ENCODE assay signal across 8 cellular contexts in the genomic region with DNA sequence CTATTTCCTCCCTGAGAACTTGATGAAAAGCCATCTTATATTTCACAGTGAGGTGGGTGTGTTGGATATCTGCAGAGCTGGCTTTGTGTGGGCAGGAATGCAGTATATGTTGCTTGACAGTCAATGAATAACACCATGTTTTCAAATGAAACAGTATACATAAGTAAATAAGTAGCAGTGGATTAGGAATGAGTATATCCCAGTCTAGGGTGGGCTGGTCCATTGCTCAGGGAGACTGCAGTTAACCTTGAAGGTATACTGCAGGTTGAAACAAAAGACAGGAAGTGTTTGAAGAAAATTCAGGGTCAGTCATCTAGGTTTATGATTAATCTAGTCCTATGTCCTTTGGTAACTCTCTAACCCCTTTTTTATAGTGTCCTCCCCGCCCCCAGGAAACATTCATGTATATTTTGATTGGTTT. TPM values are rescaled to one million over a fixed set of nuclear protein-coding genes. Genes with fewer than 3 reads are reported as not detected.
DNase-seq lines count a peak whose midpoint lies in the region; ATAC-seq, FAIRE-seq and TF ChIP-seq lines count a peak whose summit lies in the region.

No MANE protein-coding gene starts in this region.

- no peak overlapping the region for H2BK120ac ChIP-seq in mesenchymal stem cell (ENCODE audit: low read depth, low read length)

- H3K4ac ChIP-seq in mesenchymal stem cell (ENCODE audit: low read depth in 1 of 2, low read length in 2 of 2) = no peak overlapping the region

- no peak for ATAC-seq in Right ventricle myocardium superior (ENCODE audit: poor library complexity)
- ATAC-seq in K562 = no peak
- no peak for ATAC-seq in HG03571 (IDR thresholded peaks at IDR 0.05; ENCODE audit: unreplicated experiment)
- no peak for ATAC-seq in HG02623 (IDR thresholded peaks at IDR 0.05; ENCODE audit: unreplicated experiment)

- H3K9me3 ChIP-seq in left ventricle myocardium inferior (replicated peaks) (no peaks in the 10 kb centered on the region), K562 (replicated peaks; ENCODE audit: control insufficient read depth, insufficient read depth, low read depth, low read length) (no peaks in the 10 kb centered on the region), mesenchymal stem cell (ENCODE audit: control insufficient read depth, low read length) (no peaks in the 10 kb centered on the region)

- H3K4me2 ChIP-seq in K562 (ENCODE audit: insufficient read depth, low read length) (peak overlapping the region; percentile 86), mesenchymal stem cell (ENCODE audit: low read length, poor library complexity, severe bottlenecking) (peak overlapping the region; percentile 80)

- H4K8ac ChIP-seq in mesenchymal stem cell (ENCODE audit: low read length) = no peak overlapping the region

- H3K27me3 ChIP-seq in left ventricle myocardium inferior (ENCODE audit: low read depth) = no peaks in the 10 kb centered on the region
- peaks cover 3 to 8% of the 10 kb centered on the region in 2 experiments for H3K27me3 ChIP-seq in K562 (ENCODE audit: control insufficient read depth in 2 of 2, insufficient read depth in 2 of 2, low read length in 2 of 2)
- no peaks in the 10 kb centered on the region for H3K27me3 ChIP-seq in mesenchymal stem cell (ENCODE audit: control insufficient read depth in 1 of 2, insufficient read depth in 1 of 2, low read length in 2 of 2)

- no peak overlapping the region for H4K91ac ChIP-seq in mesenchymal stem cell (ENCODE audit: low read length)

- H3K4me3 ChIP-seq in left ventricle myocardium inferior (peak overlapping the region; percentile 91), K562 (peak overlapping the region; percentile 51), mesenchymal stem cell (ENCODE audit: insufficient read depth in 1 of 2, low read depth in 1 of 2, low read length in 2 of 2) (peak overlapping the region in 1 of 2 experiments; percentile 100)

- no peak for TF ChIP-seq RAD21 in K562 (CRISPR knock-in tag; conservative IDR thresholded peaks at IDR 0.05 in 1 of 2, IDR thresholded peaks at IDR 0.05 in 1 of 2)

- TF ChIP-seq POLR2A in K562 (conservative IDR thresholded peaks at IDR 0.05) = no peak

- H3K18ac ChIP-seq in mesenchymal stem cell (ENCODE audit: low read depth in 1 of 2, low read length in 2 of 2) = no peak overlapping the region

- no peak overlapping the region for H3K23ac ChIP-seq in mesenchymal stem cell (ENCODE audit: low read length in 2 of 2)

- H3K27ac ChIP-seq in left ventricle myocardium inferior (replicated peaks) (peak overlapping the region; percentile 93), K562 (ENCODE audit: extremely low read depth, low read depth, low read length) (no peak overlapping the region), mesenchymal stem cell (ENCODE audit: low read length, poor library complexity, severe bottlenecking) (peak overlapping the region; percentile 93)

- H4K20me1 ChIP-seq in K562 (replicated peaks; ENCODE audit: control insufficient read depth, insufficient read depth, low read length) = no peaks in the 10 kb centered on the region

- TF ChIP-seq CTCF in left ventricle myocardium inferior (IDR thresholded peaks at IDR 0.05; ENCODE audit: borderline replicate concordance) (no peak), K562 (IDR thresholded peaks at IDR 0.05 in 2 of 3, conservative IDR thresholded peaks at IDR 0.05 in 1 of 3; ENCODE audit: insufficient read depth in 2 of 3, low read depth in 1 of 3, low read length in 3 of 3) (no peak)

- no peak for FAIRE-seq in K562 (lab: Jason Lieb, UNC)

- H2BK5ac ChIP-seq in mesenchymal stem cell (ENCODE audit: low read depth, low read length, poor library complexity, severe bottlenecking) = no peak overlapping the region

- H2AFZ ChIP-seq in K562 (ENCODE audit: low read depth, low read length) = peak overlapping the region; percentile 93; the same call in 1 of the 2 replicates
- no peak overlapping the region for H2AFZ ChIP-seq in mesenchymal stem cell (ENCODE audit: low read depth, low read length)

- no peak overlapping the region for H3K14ac ChIP-seq in mesenchymal stem cell (ENCODE audit: low read length in 2 of 2)

- H2BK12ac ChIP-seq in mesenchymal stem cell (ENCODE audit: low read length in 2 of 2) = no peak overlapping the region

- CTCF ChIA-PET in K562 (lab: Yijun Ruan, JAX; ENCODE audit: low intra/inter-chr PET ratio) = no interaction called here

- POLR2A ChIA-PET in K562 (lab: Yijun Ruan, JAX) = interaction anchor here (1.0 to 1.3 kb wide), 2 partner anchors 14 to 65 kb away, joined by 4 to 6 read pairs; no protein-coding TSS in a partner anchor

- no peak overlapping the region for H2BK15ac ChIP-seq in mesenchymal stem cell (ENCODE audit: low read depth, poor library complexity, severe bottlenecking)

- H3K36me3 ChIP-seq in left ventricle myocardium inferior (no peaks in the 10 kb centered on the region), K562 (ENCODE audit: control insufficient read depth, insufficient read depth, low read length) (no peaks in the 10 kb centered on the region), mesenchymal stem cell (ENCODE audit: control insufficient read depth in 1 of 2, insufficient read depth in 2 of 2, low read depth in 1 of 2, low read length in 2 of 2) (no peaks in the 10 kb centered on the region)

- no peak for DNase-seq in left ventricle myocardium inferior
- DNase-seq in Right ventricle myocardium superior = no peak
- DNase-seq in K562 (ENCODE audit: extremely low read depth in 1 of 4, low spot score in 3 of 4) = no peak
- no peak for DNase-seq in mesenchymal stem cell
- DNase-seq in NCI-H1694 treated with DMSO at 0.1 percent for 48 hours (lab: John Stamatoyannopoulos, UW) = no peak
- DNase-seq in NCI-H2107 treated with DMSO at 0.1 percent for 48 hours (lab: John Stamatoyannopoulos, UW; ENCODE audit: unreplicated experiment) = no peak

- H3K9ac ChIP-seq in K562 (ENCODE audit: insufficient read depth in 1 of 2, low read depth in 2 of 2, low read length in 2 of 2) (no peak overlapping the region), mesenchymal stem cell (ENCODE audit: low read length) (peak overlapping the region; percentile 97)

- H3K79me1 ChIP-seq in mesenchymal stem cell (replicated peaks; ENCODE audit: low read length, poor library complexity, severe bottlenecking) = peaks cover 3% of the 10 kb centered on the region

- no TSS peak for BruUV-seq in K562 (replicated peaks; lab: Mats Ljungman, UMichigan)

- peak overlapping the region; percentile 9 for H2AK5ac ChIP-seq in mesenchymal stem cell (ENCODE audit: low read length, severe bottlenecking)

- in situ Hi-C loops in K562 (cut with MboI) = no loop called here

- no peak for TF ChIP-seq EP300 in K562 (IDR thresholded peaks at IDR 0.05; ENCODE audit: low read length)

- H3K9me1 ChIP-seq in K562 (ENCODE audit: control insufficient read depth, insufficient read depth, low read length) = no peaks in the 10 kb centered on the region

- 0% methylated on average over 1 of the region's 1 CpG for WGBS in K562 (ENCODE audit: insufficient coverage, low coverage, missing lambda C conversion rate)
- no CpG with 5 or more reads among the region's 1 CpG for WGBS in mesenchymal stem cell

- intact Hi-C loops in left ventricle myocardium inferior (cut with micrococcal nuclease) (loop anchor here (5.0 to 10.0 kb wide), 2 partner anchors 278 to 305 kb away; a partner anchor contains a TSS), Right ventricle myocardium superior (cut with DNase I) (loop anchor here (10.0 kb wide), 1 partner anchor 228 kb away; no protein-coding TSS in a partner anchor), K562 (cut with micrococcal nuclease) (no loop called here)

- H3K4me1 ChIP-seq in left ventricle myocardium inferior = peaks cover 83% of the 10 kb centered on the region
- H3K4me1 ChIP-seq in K562 (replicated peaks in 1 of 2; ENCODE audit: control insufficient read depth in 2 of 2, insufficient read depth in 2 of 2, low read length in 2 of 2) = peaks cover 11 to 22% of the 10 kb centered on the region in 2 experiments; a peak in 4 of 5 replicates
- peaks cover 11% of the 10 kb centered on the region for H3K4me1 ChIP-seq in mesenchymal stem cell (ENCODE audit: control insufficient read depth, insufficient read depth, low read depth, low read length)

- H3K79me2 ChIP-seq in K562 (ENCODE audit: control insufficient read depth, insufficient read depth, low read length) = no peaks in the 10 kb centered on the region

TF ChIP-seq in K562, 482 proteins besides CTCF, POLR2A, EP300 and RAD21 (continues in another document):
- TF ChIP-seq MYBL2 (IDR thresholded peaks at IDR 0.05; ENCODE audit: low read depth) (no peak), MYBL2 (CRISPR knock-in tag; IDR thresholded peaks at IDR 0.05; ENCODE audit: borderline replicate concordance) (no peak)
- TF ChIP-seq, protein P1, sequence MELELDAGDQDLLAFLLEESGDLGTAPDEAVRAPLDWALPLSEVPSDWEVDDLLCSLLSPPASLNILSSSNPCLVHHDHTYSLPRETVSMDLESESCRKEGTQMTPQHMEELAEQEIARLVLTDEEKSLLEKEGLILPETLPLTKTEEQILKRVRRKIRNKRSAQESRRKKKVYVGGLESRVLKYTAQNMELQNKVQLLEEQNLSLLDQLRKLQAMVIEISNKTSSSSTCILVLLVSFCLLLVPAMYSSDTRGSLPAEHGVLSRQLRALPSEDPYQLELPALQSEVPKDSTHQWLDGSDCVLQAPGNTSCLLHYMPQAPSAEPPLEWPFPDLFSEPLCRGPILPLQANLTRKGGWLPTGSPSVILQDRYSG (tag; conservative IDR thresholded peaks at IDR 0.05; ENCODE audit: low read depth) = no peak

RNA-seq across cellular contexts. Expression of a gene that starts 1.0 kb away (rescaled TPM):
- total RNA-seq in left ventricle myocardium inferior (14.3 TPM), Right ventricle myocardium superior (12.6 TPM), K562 (2014; rRNA removed) (0.27 and 0.65 TPM in 2 replicates), K562 (2014; rRNA removed; fragmentation: Illumina TruSeq; extraction: Trizol) (0.62 and 0.67 TPM in 2 replicates), K562 (2015; rRNA removed; fragmentation: Illumina TruSeq; extraction: Trizol) (0.68 and 0.91 TPM in 2 replicates), K562 (2021) (1.4 and 1.6 TPM in 2 replicates)
- total RNA-seq in K562 (2011; cell fraction: chromatin; rRNA removed; ENCODE audit: low replicate concordance) = 0.35 and 1.9 TPM in 2 replicates
- total RNA-seq in K562 (2011; cell fraction: nucleolus; rRNA removed) = 0.26 and 0.50 TPM in 2 replicates
- total RNA-seq in K562 (2011; cell fraction: nucleoplasm; rRNA removed) = 0.59 and 2.0 TPM in 2 replicates
- polyA plus RNA-seq in K562 (2011; rRNA removed) (0.60 and 1.6 TPM in 2 replicates), K562 (2014; fragmentation: Illumina TruSeq; extraction: Trizol) (0.64 and 0.76 TPM in 2 replicates), K562 (2014; fragmentation: Nextera tagmentation; extraction: Ambion mirVana) (under 1 TPM; 0.28 to 0.89 TPM), K562 (2014; rRNA removed) (0.39 and 0.57 TPM in 2 replicates)
- polyA plus RNA-seq in K562 (2011; cell fraction: cytosol; rRNA removed) = 0.33 and 1.4 TPM in 2 replicates
- polyA plus RNA-seq in K562 (2011; cell fraction: nucleus; rRNA removed) = 0.30 and 1.1 TPM in 2 replicates
- 0.68 and 1.1 TPM in 2 replicates for polyA plus RNA-seq in K562 (2012)
- 1.1 and 5.9 TPM in 2 replicates for polyA minus RNA-seq in K562 (2011; rRNA and poly(A)+ RNA removed)
- 0.38 and 1.5 TPM in 2 replicates for polyA minus RNA-seq in K562 (2011; cell fraction: cytosol; rRNA and poly(A)+ RNA removed)
- polyA minus RNA-seq in K562 (2011; cell fraction: nucleus; rRNA and poly(A)+ RNA removed) = 0.67 and 2.6 TPM in 2 replicates
- polyA plus RNA-seq in mesenchymal stem cell (2013, experiment 1 of 2) = 16.2 TPM
- polyA plus RNA-seq in mesenchymal stem cell (2013, experiment 2 of 2) = 17.4 TPM
